ENCODE assay signal across 16 cellular contexts in the genomic region with DNA sequence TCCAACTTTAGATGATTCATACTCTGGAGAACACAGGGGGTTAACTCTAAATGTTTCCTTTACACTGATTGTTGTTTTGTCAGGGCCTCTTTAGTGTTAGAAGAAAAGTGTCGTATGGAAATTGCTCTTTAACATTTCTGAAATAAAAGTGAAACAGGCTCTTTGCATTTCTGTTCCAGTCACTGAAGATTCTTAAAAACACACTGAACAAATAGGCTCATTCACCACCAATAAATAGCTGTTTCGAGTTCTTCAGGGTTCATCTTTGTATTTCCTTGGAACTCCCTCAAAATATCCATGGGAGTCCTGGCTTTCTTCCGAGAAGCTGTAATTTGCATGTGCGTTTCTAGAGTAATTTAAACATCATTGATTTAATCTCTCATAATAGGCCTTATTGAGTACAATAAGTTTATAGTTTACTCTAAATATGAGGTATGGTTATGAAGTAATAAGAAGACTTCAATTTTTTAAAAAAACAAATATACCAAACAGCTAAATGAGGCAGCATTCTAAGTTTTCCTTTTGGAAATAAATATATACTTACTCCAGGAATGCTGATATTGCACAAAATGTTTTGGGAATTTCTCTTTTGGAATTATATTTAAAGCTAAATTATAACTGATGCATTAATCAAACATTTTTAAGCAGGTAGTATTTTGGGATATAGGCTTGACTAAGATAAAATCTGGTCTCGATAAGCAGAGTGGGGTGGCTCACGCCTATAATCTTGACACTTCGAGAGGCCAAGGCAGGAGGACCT.
A peak's percentile ranks its signal among the peaks of the same experiment; 100 is the strongest.
DNase-seq lines count a peak whose midpoint lies in the region; ATAC-seq, FAIRE-seq and TF ChIP-seq lines count a peak whose summit lies in the region.
"Had no signal": no experiment of that assay in that cellular context is flagged by ENCODE, and none has a peak within 500 bp of the region (broad histone marks: within the 10 kb centered on the region; RNA-seq: fewer than 3 reads in every experiment).

No MANE protein-coding gene starts in this region.

- TF ChIP-seq RAD21 in HepG2 (CRISPR knock-in tag; IDR thresholded peaks at IDR 0.05), result no peak

- H3K27ac ChIP-seq in HepG2 (ENCODE audit: extremely low read length, insufficient read depth, low read length), result no peak overlapping the region
- no peak overlapping the region for H3K27ac ChIP-seq in right lobe of liver
- H3K27ac ChIP-seq: 22Rv1, C4-2B had no signal

- H3K4me1 ChIP-seq in HepG2 (ENCODE audit: insufficient read depth, low read length) (no peaks in the 10 kb centered on the region), right lobe of liver (no peaks in the 10 kb centered on the region)

- intact Hi-C loops in HepG2 (cut with micrococcal nuclease; ENCODE audit: unreplicated experiment), result no loop called here
- intact Hi-C loops in right lobe of liver (cut with DNase I), result no loop called here

- H3K36me3 ChIP-seq in HepG2 (replicated peaks in 1 of 2; ENCODE audit: control insufficient read depth in 1 of 2, insufficient read depth in 2 of 2, low read length in 2 of 2) (no peaks in the 10 kb centered on the region), right lobe of liver (no peaks in the 10 kb centered on the region)

- no peak overlapping the region for H3K4me2 ChIP-seq in HepG2 (ENCODE audit: low read depth, low read length)

- H3K27me3 ChIP-seq in HepG2 (ENCODE audit: control insufficient read depth in 1 of 2, insufficient read depth in 2 of 2, low read length in 2 of 2) (no peaks in the 10 kb centered on the region), right lobe of liver (no peaks in the 10 kb centered on the region)

- POLR2A ChIA-PET in HepG2 (lab: Yijun Ruan, JAX), result no interaction called here

- H4K20me1 ChIP-seq in HepG2 (ENCODE audit: insufficient read depth, low read length), result no peaks in the 10 kb centered on the region

- TF ChIP-seq CTCF in HepG2 (CRISPR knock-in tag; IDR thresholded peaks at IDR 0.05), result no peak
- no peak for TF ChIP-seq CTCF in right lobe of liver (IDR thresholded peaks at IDR 0.05)

- in situ Hi-C loops in HepG2 (cut with HindIII; ENCODE audit: extremely low pct_ligation_motif_present, low pct_unique_long_range_greater_than_20kb), result no loop called here

- no peak for DNase-seq in HepG2 (ENCODE audit: low spot score)
- DNase-seq in right lobe of liver, result no peak
- peak; percentile 5 for DNase-seq in cerebellar cortex (ENCODE audit: low spot score)
- peak; percentile 20 for DNase-seq in midbrain (lab: John Stamatoyannopoulos, UW)
- no peak for DNase-seq in NCI-H1436 treated with DMSO at 0.1 percent for 48 hours (lab: John Stamatoyannopoulos, UW)
- DNase-seq in HuH-7 (ENCODE audit: low spot score), result no peak
- no peak for DNase-seq in NCI-H774 (lab: John Stamatoyannopoulos, UW)
- no peak for DNase-seq in SKM-1 (lab: John Stamatoyannopoulos, UW; ENCODE audit: unreplicated experiment)
- DNase-seq: COR-L47, DMS153, EL, H7, NCI-H1930, NCI-H524 had no signal

- H3K9me3 ChIP-seq in HepG2 (ENCODE audit: low read length) (no peaks in the 10 kb centered on the region), right lobe of liver (no peaks in the 10 kb centered on the region)

- H2AFZ ChIP-seq in HepG2 (ENCODE audit: low read length), result no peak overlapping the region

- TF ChIP-seq EP300 in HepG2 (IDR thresholded peaks at IDR 0.05; ENCODE audit: low read depth in 2 of 2, low read length in 2 of 2) (no peak), HepG2 (CRISPR knock-in tag; IDR thresholded peaks at IDR 0.05; ENCODE audit: borderline replicate concordance) (no peak)

- H3K79me2 ChIP-seq in HepG2 (ENCODE audit: insufficient read depth, low read length), result no peaks in the 10 kb centered on the region

- ATAC-seq in HepG2 (no peak), right lobe of liver (no peak)

- no peak for TF ChIP-seq POLR2A in HepG2 (IDR thresholded peaks at IDR 0.05; ENCODE audit: insufficient read depth in 1 of 2, low read depth in 2 of 2, low read length in 2 of 2)
- TF ChIP-seq POLR2A in right lobe of liver (IDR thresholded peaks at IDR 0.05), result no peak

- no TSS peak for BruUV-seq in HepG2 (replicated peaks; lab: Mats Ljungman, UMichigan)

- CTCF ChIA-PET in HepG2 (lab: Yijun Ruan, JAX; ENCODE audit: low intra/inter-chr PET ratio, low total read pairs), result no interaction called here

- WGBS in HepG2 (ENCODE audit: low lambda C conversion rate), result 18% methylated on average over 7 of the region's 7 CpGs
- 60% methylated on average over 7 of the region's 7 CpGs for WGBS in right lobe of liver (ENCODE audit: insufficient coverage, low coverage, low lambda C conversion rate, missing lambda C conversion rate)

- FAIRE-seq in HepG2 (lab: Jason Lieb, UNC), result no peak

- H3K4me3 ChIP-seq in HepG2 (replicated peaks in 1 of 3; ENCODE audit: insufficient read depth in 1 of 3, low read depth in 2 of 3, low read length in 3 of 3) (no peak overlapping the region), right lobe of liver (no peak overlapping the region)

- H3K9ac ChIP-seq in HepG2 (ENCODE audit: insufficient read depth, low read depth, low read length), result no peak overlapping the region

TF ChIP-seq in HepG2, 621 proteins besides CTCF, POLR2A, EP300 and RAD21:
- TF ChIP-seq MAFF (IDR thresholded peaks at IDR 0.05; ENCODE audit: low read depth, low read length) (peak; percentile 65; the same call in 1 of the 2 replicates), MAFK (conservative IDR thresholded peaks at IDR 0.05 in 1 of 2, IDR thresholded peaks at IDR 0.05 in 1 of 2; ENCODE audit: low read length in 2 of 2) (peak; percentile 13 to 82; a peak in 2 of 4 replicates), MIER2 (CRISPR knock-in tag; IDR thresholded peaks at IDR 0.05) (no peak)

Comparison
In these comparisons a context has a peak if more than half of its experiments do, and no peak if none do; other contexts are left out.
1. DNase-seq: peak in cerebellar cortex (single experiment) and midbrain (single experiment); none in HepG2 (single experiment), right lobe of liver (0 of 3), NCI-H1436 treated with DMSO at 0.1 percent for 48 hours (single experiment), HuH-7 (single experiment), NCI-H774 (single experiment) and SKM-1 (single experiment).